In genomic region chr7:34823650-34824258, GRCh38 we compare ENCODE assay signal across 8 cellular contexts.
DNase-seq lines count a peak whose midpoint lies in the region; ATAC-seq, FAIRE-seq and TF ChIP-seq lines count a peak whose summit lies in the region.

No MANE protein-coding gene starts in this region.

- DNase-seq in GM04504 (ENCODE audit: low read depth): peak; percentile 12
- peak; percentile 76 for DNase-seq in Karpas-422
- peak in 3 of 5 donors; percentile 16 to 33 (median 22) for DNase-seq in T-helper 1 cell
- DNase-seq in body of pancreas: peak; percentile 46 to 69 (median 62)
- DNase-seq in stimulated activated CD4-positive, alpha-beta T cell treated with anti-CD3 and anti-CD28 coated beads, Interleukin-4, amount 100 ng/mL, for 24 hours: peak; percentile 58
- DNase-seq in mesenteric fat pad (ENCODE audit: low spot score): no peak

- H3K9ac ChIP-seq in Karpas-422 (ENCODE audit: low read length): no peak overlapping the region

- TF ChIP-seq CTCF in body of pancreas (IDR thresholded peaks at IDR 0.05): peak; percentile 57 to 90 (median 72)

- H3K27me3 ChIP-seq in Karpas-422 (ENCODE audit: low read length): no peaks in the 10 kb centered on the region
- no peaks in the 10 kb centered on the region for H3K27me3 ChIP-seq in body of pancreas

- H3K4me1 ChIP-seq in Karpas-422 (ENCODE audit: low read length) (no peaks in the 10 kb centered on the region), body of pancreas (no peaks in the 10 kb centered on the region)

- intact Hi-C loops in body of pancreas (cut with DNase I): no loop called here

- H3K4me3 ChIP-seq in Karpas-422 (ENCODE audit: low read length) (no peak overlapping the region), body of pancreas (no peak overlapping the region)

- no peaks in the 10 kb centered on the region for H4K20me1 ChIP-seq in Karpas-422 (ENCODE audit: insufficient read depth, low read depth, low read length)

- H3K9me3 ChIP-seq in Karpas-422 (ENCODE audit: low read length) (no peaks in the 10 kb centered on the region), body of pancreas (no peaks in the 10 kb centered on the region)

- no peaks in the 10 kb centered on the region for H3K36me3 ChIP-seq in Karpas-422 (ENCODE audit: insufficient read depth, low read length)
- H3K36me3 ChIP-seq in body of pancreas (replicated peaks in 1 of 2; ENCODE audit: insufficient read depth in 1 of 2, low read depth in 2 of 2): no peaks in the 10 kb centered on the region

- H3K9me2 ChIP-seq in Karpas-422 (replicated peaks; ENCODE audit: insufficient read depth, low read length): no peaks in the 10 kb centered on the region

- peak; percentile 91 for FAIRE-seq in islet of Langerhans (lab: Jason Lieb, UNC)

- H3K27ac ChIP-seq in Karpas-422 (ENCODE audit: low read length) (no peak overlapping the region), body of pancreas (no peak overlapping the region)

- no peak overlapping the region for H2AFZ ChIP-seq in Karpas-422 (ENCODE audit: low read length)

- WGBS in body of pancreas, 2 donors: 32 to 33% methylated on average over 7 of the region's 7 CpGs

- no peak overlapping the region for H3K4me2 ChIP-seq in Karpas-422 (ENCODE audit: low read depth, low read length, poor library complexity, severe bottlenecking)

- TF ChIP-seq POLR2A in body of pancreas (IDR thresholded peaks at IDR 0.05): no peak

- no peaks in the 10 kb centered on the region for H3K79me2 ChIP-seq in Karpas-422 (ENCODE audit: low read length)

- peak; percentile 81 for ATAC-seq in GM21528 (IDR thresholded peaks at IDR 0.05; ENCODE audit: low FRiP score, unreplicated experiment)
- peak; percentile 53 for ATAC-seq in body of pancreas
